Comparison of ENCODE assay signal across 2 cellular contexts in genomic region chr21:27759091-27759659, GRCh38.
TF ChIP-seq lines count a peak whose summit lies in the region.

No MANE protein-coding gene starts in this region.

TF ChIP-seq in IMR-90, 13 proteins besides CTCF, POLR2A, EP300 and RAD21 (continued from another document):
- TF ChIP-seq USF2 (IDR thresholded peaks at IDR 0.05; ENCODE audit: low read depth, low read length): no peak
- no peak for TF ChIP-seq SMC3 (IDR thresholded peaks at IDR 0.05; ENCODE audit: low read depth, low read length)
- TF ChIP-seq RFX5 (IDR thresholded peaks at IDR 0.05; ENCODE audit: low read depth, low read length): no peak

TF ChIP-seq in liver, 16 proteins besides CTCF, POLR2A, EP300 and RAD21:
- TF ChIP-seq REST (IDR thresholded peaks at IDR 0.05): no peak
- TF ChIP-seq FOXA1 (IDR thresholded peaks at IDR 0.05): no peak
- no peak for TF ChIP-seq RXRA (IDR thresholded peaks at IDR 0.05)
- no peak for TF ChIP-seq EGR1 (IDR thresholded peaks at IDR 0.05; ENCODE audit: low read depth in 2 of 2)
- no peak for TF ChIP-seq HNF4G (IDR thresholded peaks at IDR 0.05)
- TF ChIP-seq YY1 (IDR thresholded peaks at IDR 0.05): no peak
TF ChIP-seq in liver: peak in this region for 0.
